33 cellular contexts compared by ENCODE assay signal in genomic region chrX:100089724-100090123, GRCh38.
"Had no signal": no experiment of that assay in that cellular context is flagged by ENCODE, and none has a peak within 500 bp of the region (broad histone marks: within the 10 kb centered on the region; RNA-seq: fewer than 3 reads in every experiment).

No MANE protein-coding gene starts in this region.

- H3K27me3 ChIP-seq: ascending aorta, body of pancreas, brain microvascular endothelial cell, cardiac muscle cell had no signal

- H3K4me3 ChIP-seq: adrenal gland, ascending aorta, body of pancreas, breast epithelium, cardiac muscle cell had no signal

- FAIRE-seq: bronchial epithelial cell had no signal

- H3K27ac ChIP-seq: adrenal gland, ascending aorta, body of pancreas, brain microvascular endothelial cell, breast epithelium, cardiac muscle cell had no signal

- H3K9me3 ChIP-seq: adrenal gland, body of pancreas had no signal

- H3K36me3 ChIP-seq: adrenal gland, ascending aorta, brain microvascular endothelial cell, breast epithelium, cardiac muscle cell had no signal

- DNase-seq: activated effector memory CD4-positive, alpha-beta T cell treated with anti-CD3 and anti-CD28 coated beads, Interleukin-2, amount 50 U/mL, for 16 hours; activated effector memory CD4-positive, alpha-beta T cell treated with Interleukin-2 at 50 U/mL for 16 hours; activated gamma-delta T cell; activated gamma-delta T cell treated with Interleukin-2 at 50 U/mL for 16 hours; activated naive CD4-positive, alpha-beta T cell; activated naive CD4-positive, alpha-beta T cell treated with anti-CD3 and anti-CD28 coated beads for 36 hours; activated naive CD4-positive, alpha-beta T cell treated with anti-CD3 and anti-CD28 coated beads, Interleukin-2, amount 10 ng/mL, durations not matched to agents 7 days and 5 days; activated naive CD4-positive, alpha-beta T cell treated with anti-CD3 and anti-CD28 coated beads, Interleukin-2, amount 50 U/mL, for 16 hours; activated naive CD4-positive, alpha-beta T cell treated with Interleukin-2 at 50 U/mL for 16 hours; activated naive CD8-positive, alpha-beta T cell treated with anti-CD3 and anti-CD28 coated beads for 36 hours; activated naive CD8-positive, alpha-beta T cell treated with anti-CD3 and anti-CD28 coated beads, Interleukin-2, amount 10 ng/mL, durations not matched to agents 7 days and 5 days; activated naive CD8-positive, alpha-beta T cell treated with anti-CD3 and anti-CD28 coated beads, Interleukin-2, amount 50 U/mL, for 24 hours; activated T-cell treated with anti-CD3 and anti-CD28 coated beads, Interleukin-2, amount 50 U/mL, for 1 hour; activated T-cell treated with anti-CD3 and anti-CD28 coated beads, Interleukin-2, amount 50 U/mL, for 24 hours; activated T-cell treated with anti-CD3 and anti-CD28 coated beads, Interleukin-2, amount 50 U/mL, for 4 hours; activated T-cell treated with anti-CD3 and anti-CD28 coated beads, Interleukin-2, amount 50 U/mL, for 48 hours; activated T-cell treated with anti-CD3 and anti-CD28 coated beads, Interleukin-2, amount 50 U/mL, for 72 hours; adrenal gland; amniotic stem cell; amygdala; anterior cingulate cortex; aorta; body of pancreas; brain microvascular endothelial cell; caudate nucleus; central memory CD4-positive, alpha-beta T cell; cerebellar nuclear complex had no signal

- ATAC-seq: activated naive CD4-positive, alpha-beta T cell treated with anti-CD3 and anti-CD28 coated beads, Interleukin-2, amount 50 U/mL, for 72 hours; activated naive CD8-positive, alpha-beta T cell treated with anti-CD3 and anti-CD28 coated beads, Interleukin-2, amount 50 U/mL, for 24 hours; activated T-cell treated with anti-CD3 and anti-CD28 coated beads, Interleukin-2, amount 50 U/mL, for 4 hours; activated T-cell treated with anti-CD3 and anti-CD28 coated beads, Interleukin-2, amount 50 U/mL, for 72 hours; activated T-helper 17 cell treated with anti-CD3 and anti-CD28 coated beads, Interleukin-2, amount 50 U/mL, for 72 hours; body of pancreas had no signal

- H3K4me1 ChIP-seq: adrenal gland, ascending aorta, body of pancreas, breast epithelium had no signal
